ENCODE assay signal across 8 cellular contexts in the genomic region with DNA sequence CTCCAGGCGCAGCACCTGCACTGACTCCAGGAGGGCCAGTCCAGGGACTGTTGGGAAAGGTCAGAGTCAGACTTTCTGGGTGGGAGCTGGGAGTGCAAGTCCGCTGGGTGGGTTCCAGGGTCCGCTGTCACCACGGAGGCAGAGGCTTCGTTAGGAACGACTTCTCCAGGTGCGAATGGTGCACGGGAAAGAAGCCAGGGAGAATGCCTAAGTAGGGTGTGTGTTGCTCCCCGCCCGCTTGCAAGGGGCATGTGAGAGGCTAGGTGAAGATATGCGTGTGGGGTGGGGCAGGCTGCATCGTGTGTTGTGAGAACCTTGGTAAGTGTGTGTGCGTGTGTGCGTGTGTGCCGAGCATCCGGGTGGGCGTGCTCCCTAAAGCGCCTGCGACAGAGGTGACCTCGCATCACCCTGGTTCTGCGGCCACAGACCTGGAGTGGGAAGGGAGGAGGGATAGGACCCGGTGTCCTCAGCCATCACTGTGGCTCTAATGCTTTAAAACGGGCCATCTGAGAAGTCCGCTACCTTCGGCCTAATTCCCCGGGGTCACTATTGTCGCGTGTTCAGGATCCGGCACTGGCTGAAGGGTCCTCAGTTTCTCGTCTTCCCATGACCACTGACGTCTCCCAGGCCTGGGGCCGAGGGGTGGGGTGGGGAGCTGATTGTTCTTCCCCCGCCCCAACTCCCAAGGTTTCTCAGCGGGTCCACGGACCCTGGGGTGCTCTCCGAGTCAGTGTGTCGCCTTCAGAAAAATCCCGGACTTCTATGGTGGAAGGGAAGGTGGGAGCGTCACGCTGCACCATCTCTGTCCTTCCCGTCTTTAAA. TPM values are rescaled to one million over a fixed set of nuclear protein-coding genes. Genes with fewer than 3 reads are reported as not detected.
A peak's percentile ranks its signal among the peaks of the same experiment; 100 is the strongest.
DNase-seq lines count a peak whose midpoint lies in the region; ATAC-seq and TF ChIP-seq lines count a peak whose summit lies in the region.

No MANE protein-coding gene starts in this region.

- H3K4me3 Mint-ChIP-seq in activated CD4-positive, alpha-beta T cell treated with anti-CD3 and anti-CD28 coated beads, Interleukin-2, amount 10 ng/mL, durations not matched to agents 24 days and 14 days = peak overlapping the region; percentile 70
- H3K4me3 Mint-ChIP-seq in stimulated activated effector memory CD8-positive, alpha-beta T cell treated with anti-CD3 and anti-CD28 coated beads, Interleukin-12 subunit alpha, Interleukin-12 subunit beta, amount 100 ng/mL, for 72 hours = peak overlapping the region; percentile 64

- H3K27me3 ChIP-seq in esophagus muscularis mucosa = peaks cover 0 to 100% (median 68%) of the 10 kb centered on the region in 4 donors

- TF ChIP-seq POLR2A in esophagus muscularis mucosa (IDR thresholded peaks at IDR 0.05; ENCODE audit: low read depth) = no peak

- intact Hi-C loops in activated CD4-positive, alpha-beta T cell treated with anti-CD3 and anti-CD28 coated beads, Interleukin-2, amount 10 ng/mL, durations not matched to agents 24 days and 14 days (cut with micrococcal nuclease) = loop anchor here (5.0 kb wide), 3 partner anchors 62 to 162 kb away; no protein-coding TSS in a partner anchor
- intact Hi-C loops in esophagus muscularis mucosa (cut with DNase I) = loop anchor here (5.0 kb wide), 1 partner anchor 83 kb away; no protein-coding TSS in a partner anchor

- H3K9me3 ChIP-seq in esophagus muscularis mucosa = no peaks in the 10 kb centered on the region

- no peaks in the 10 kb centered on the region for H3K36me3 ChIP-seq in esophagus muscularis mucosa

- TF ChIP-seq EP300 in esophagus muscularis mucosa (IDR thresholded peaks at IDR 0.05) = no peak

- ATAC-seq in stimulated activated effector memory CD8-positive, alpha-beta T cell treated with anti-CD3 and anti-CD28 coated beads, Interleukin-12 subunit alpha, Interleukin-12 subunit beta, amount 100 ng/mL, for 72 hours = no peak
- ATAC-seq in GM21717 (IDR thresholded peaks at IDR 0.05; ENCODE audit: unreplicated experiment) = no peak

- H3K36me3 Mint-ChIP-seq in activated CD4-positive, alpha-beta T cell treated with anti-CD3 and anti-CD28 coated beads, Interleukin-2, amount 10 ng/mL, durations not matched to agents 24 days and 14 days (ENCODE audit: low read depth) = peaks cover 19% of the 10 kb centered on the region
- peaks cover 27% of the 10 kb centered on the region for H3K36me3 Mint-ChIP-seq in stimulated activated effector memory CD8-positive, alpha-beta T cell treated with anti-CD3 and anti-CD28 coated beads, Interleukin-12 subunit alpha, Interleukin-12 subunit beta, amount 100 ng/mL, for 72 hours

- H3K27ac Mint-ChIP-seq in activated CD4-positive, alpha-beta T cell treated with anti-CD3 and anti-CD28 coated beads, Interleukin-2, amount 10 ng/mL, durations not matched to agents 24 days and 14 days = peak overlapping the region; percentile 73
- H3K27ac Mint-ChIP-seq in stimulated activated effector memory CD8-positive, alpha-beta T cell treated with anti-CD3 and anti-CD28 coated beads, Interleukin-12 subunit alpha, Interleukin-12 subunit beta, amount 100 ng/mL, for 72 hours = no peak overlapping the region

- TF ChIP-seq CTCF in esophagus muscularis mucosa (IDR thresholded peaks at IDR 0.05) = no peak

- H3K4me3 ChIP-seq in esophagus muscularis mucosa = peak overlapping the region; percentile 34 to 49 (median 39)

- H3K4me1 ChIP-seq in esophagus muscularis mucosa = peaks cover 23 to 61% (median 49%) of the 10 kb centered on the region in 4 donors

- WGBS in esophagus muscularis mucosa = 4% methylated on average over 32 of the region's 41 CpGs

- H3K27me3 Mint-ChIP-seq in activated CD4-positive, alpha-beta T cell treated with anti-CD3 and anti-CD28 coated beads, Interleukin-2, amount 10 ng/mL, durations not matched to agents 24 days and 14 days = peaks cover 87% of the 10 kb centered on the region

- no peak for DNase-seq in activated CD4-positive, alpha-beta T cell treated with anti-CD3 and anti-CD28 coated beads, Interleukin-2, amount 10 ng/mL, durations not matched to agents 24 days and 14 days
- DNase-seq in activated CD4-positive, alpha-beta T cell treated with anti-CD3 and anti-CD28 coated beads for 1 hour = no peak
- DNase-seq in SW480 (ENCODE audit: low spot score) (peak; percentile 63), esophagus muscularis mucosa (ENCODE audit: extremely low spot score) (no peak), glomerular visceral epithelial cell (ENCODE audit: extremely low spot score) (no peak), DMS53 treated with DMSO at 0.1 percent for 48 hours (lab: John Stamatoyannopoulos, UW; ENCODE audit: unreplicated experiment) (no peak)
- DNase-seq in stimulated activated effector memory CD8-positive, alpha-beta T cell treated with anti-CD3 and anti-CD28 coated beads, Interleukin-12 subunit alpha, Interleukin-12 subunit beta, amount 100 ng/mL, for 72 hours (ENCODE audit: low spot score in 2 of 2) = peak in 1 of 2 donors; percentile 53

- H3K27ac ChIP-seq in esophagus muscularis mucosa (replicated peaks in 1 of 4) = no peak overlapping the region

- H3K9me3 Mint-ChIP-seq in activated CD4-positive, alpha-beta T cell treated with anti-CD3 and anti-CD28 coated beads, Interleukin-2, amount 10 ng/mL, durations not matched to agents 24 days and 14 days = peaks cover 22% of the 10 kb centered on the region
- H3K9me3 Mint-ChIP-seq in stimulated activated effector memory CD8-positive, alpha-beta T cell treated with anti-CD3 and anti-CD28 coated beads, Interleukin-12 subunit alpha, Interleukin-12 subunit beta, amount 100 ng/mL, for 72 hours = no peaks in the 10 kb centered on the region

- peaks cover 40% of the 10 kb centered on the region for H3K4me1 Mint-ChIP-seq in activated CD4-positive, alpha-beta T cell treated with anti-CD3 and anti-CD28 coated beads, Interleukin-2, amount 10 ng/mL, durations not matched to agents 24 days and 14 days
- H3K4me1 Mint-ChIP-seq in stimulated activated effector memory CD8-positive, alpha-beta T cell treated with anti-CD3 and anti-CD28 coated beads, Interleukin-12 subunit alpha, Interleukin-12 subunit beta, amount 100 ng/mL, for 72 hours = peaks cover 62% of the 10 kb centered on the region

RNA-seq across cellular contexts. Expression of a gene that starts 6.1 kb away (rescaled TPM):
- total RNA-seq in activated CD4-positive, alpha-beta T cell treated with anti-CD3 and anti-CD28 coated beads, Interleukin-2, amount 10 ng/mL, durations not matched to agents 24 days and 14 days = not detected in 2 replicates
- not detected for total RNA-seq in esophagus muscularis mucosa

RNA-seq across cellular contexts. Expression of a gene that starts 17.9 kb away (rescaled TPM):
- total RNA-seq in activated CD4-positive, alpha-beta T cell treated with anti-CD3 and anti-CD28 coated beads, Interleukin-2, amount 10 ng/mL, durations not matched to agents 24 days and 14 days = 15.2 and 15.8 TPM in 2 replicates
- 1 to 10 TPM; 5.8 to 9.8 (median 8.6) TPM for total RNA-seq in esophagus muscularis mucosa
